ENCODE assay signal across 17 cellular contexts in the genomic region with DNA sequence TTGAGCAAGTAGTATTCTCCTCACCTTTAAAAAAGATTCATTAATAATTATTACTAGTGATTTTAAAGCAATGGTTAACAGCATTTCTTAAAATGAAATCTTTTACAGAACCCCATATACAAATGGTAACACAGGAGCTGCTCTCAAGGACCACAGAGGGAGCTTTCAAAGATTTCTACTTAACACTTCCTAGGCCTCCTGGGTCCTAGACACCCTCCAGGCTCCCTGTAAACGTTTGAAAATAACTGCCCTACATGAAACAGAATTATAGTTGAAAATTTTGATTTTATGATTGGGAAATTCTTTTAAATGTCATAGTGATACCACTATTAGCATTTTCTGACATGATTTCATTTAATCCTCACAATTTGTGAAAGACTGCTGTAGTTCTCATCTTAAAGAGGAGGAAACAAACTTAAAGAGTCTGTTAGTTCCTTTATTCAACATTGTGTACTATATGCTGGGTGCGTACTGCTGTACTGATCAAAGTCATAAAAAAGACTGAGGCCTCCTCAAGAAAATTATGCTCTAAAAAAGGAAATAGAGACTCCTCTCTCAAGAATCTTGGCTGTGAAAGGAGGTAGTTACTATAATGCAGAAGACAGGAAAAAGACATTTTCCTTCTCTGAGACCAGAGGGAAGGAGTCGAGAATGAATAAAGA. TPM values are rescaled to one million over a fixed set of nuclear protein-coding genes. Genes with fewer than 3 reads are reported as not detected.
DNase-seq lines count a peak whose midpoint lies in the region; ATAC-seq and TF ChIP-seq lines count a peak whose summit lies in the region.
"Had no signal": no experiment of that assay in that cellular context is flagged by ENCODE, and none has a peak within 500 bp of the region (broad histone marks: within the 10 kb centered on the region; RNA-seq: fewer than 3 reads in every experiment).

No MANE protein-coding gene starts in this region.

- TF ChIP-seq POLR2A in heart left ventricle (IDR thresholded peaks at IDR 0.05): no peak

- H3K27ac Mint-ChIP-seq in T-cell: peak overlapping the region; percentile 54 to 68
- no peak overlapping the region for H3K27ac Mint-ChIP-seq in stimulated activated naive CD8-positive, alpha-beta T cell treated with anti-CD3 and anti-CD28 coated beads, Interleukin-15, amount 100 ng/mL, for 72 hours
- H3K27ac Mint-ChIP-seq in MCF 10A (ENCODE audit: low read depth, unreplicated experiment): no peak overlapping the region

- H3K27me3 ChIP-seq in left ventricle myocardium inferior (ENCODE audit: low read depth) (no peaks in the 10 kb centered on the region), heart left ventricle (no peaks in the 10 kb centered on the region), iPS-20b (ENCODE audit: insufficient read depth, low read length) (no peaks in the 10 kb centered on the region)
- H3K27me3 ChIP-seq: SJCRH30, stomach had no signal

- no peaks in the 10 kb centered on the region for H3K27me3 Mint-ChIP-seq in T-cell
- H3K27me3 Mint-ChIP-seq in stimulated activated naive CD8-positive, alpha-beta T cell treated with anti-CD3 and anti-CD28 coated beads, Interleukin-15, amount 100 ng/mL, for 72 hours: no peaks in the 10 kb centered on the region
- no peaks in the 10 kb centered on the region for H3K27me3 Mint-ChIP-seq in MCF 10A (ENCODE audit: insufficient read depth, unreplicated experiment)

- 32 to 41% (median 34%) methylated on average over 3 of the region's 3 CpGs for WGBS in heart left ventricle, 4 donors

- H3K36me3 ChIP-seq in left ventricle myocardium inferior (no peaks in the 10 kb centered on the region), heart left ventricle (no peaks in the 10 kb centered on the region), iPS-20b (ENCODE audit: insufficient read depth, low read depth, low read length) (no peaks in the 10 kb centered on the region)
- H3K36me3 ChIP-seq: stomach had no signal

- H3K9me3 ChIP-seq in left ventricle myocardium inferior (replicated peaks): no peaks in the 10 kb centered on the region
- no peaks in the 10 kb centered on the region for H3K9me3 ChIP-seq in heart left ventricle
- H3K9me3 ChIP-seq in iPS-20b (ENCODE audit: insufficient read depth, low read depth, low read length): no peaks in the 10 kb centered on the region
- H3K9me3 ChIP-seq: SJCRH30, stomach had no signal

- H3K4me3 ChIP-seq in left ventricle myocardium inferior: peak overlapping the region; percentile 1
- no peak overlapping the region for H3K4me3 ChIP-seq in heart left ventricle
- peak overlapping the region; percentile 2; the same call in 1 of the 2 replicates for H3K4me3 ChIP-seq in iPS-20b (ENCODE audit: low read length)
- H3K4me3 ChIP-seq: SJCRH30, stomach had no signal

- intact Hi-C loops in left ventricle myocardium inferior (cut with micrococcal nuclease): no loop called here
- intact Hi-C loops in heart left ventricle (cut with DNase I): loop anchor here in 2 of 10 donors (5.0 to 10.0 kb wide), 2 partner anchors 37 to 80 kb away; no protein-coding TSS in a partner anchor
- intact Hi-C loops in MCF 10A (cut with micrococcal nuclease): no loop called here

- H3K9me3 Mint-ChIP-seq in T-cell (no peaks in the 10 kb centered on the region), MCF 10A (ENCODE audit: unreplicated experiment) (no peaks in the 10 kb centered on the region)
- H3K9me3 Mint-ChIP-seq in stimulated activated naive CD8-positive, alpha-beta T cell treated with anti-CD3 and anti-CD28 coated beads, Interleukin-15, amount 100 ng/mL, for 72 hours: no peaks in the 10 kb centered on the region

- H3K36me3 Mint-ChIP-seq in T-cell (peaks cover 12% of the 10 kb centered on the region), MCF 10A (ENCODE audit: insufficient read depth, unreplicated experiment) (no peaks in the 10 kb centered on the region)

- H3K4me1 ChIP-seq in left ventricle myocardium inferior (peaks cover 100% of the 10 kb centered on the region), heart left ventricle (peaks cover 13 to 97% (median 73%) of the 10 kb centered on the region in 12 donors), iPS-20b (ENCODE audit: insufficient read depth, low read length) (peaks cover 54% of the 10 kb centered on the region)

- DNase-seq in left ventricle myocardium inferior: no peak
- no peak for DNase-seq in heart left ventricle
- DNase-seq in T-cell: no peak
- no peak for DNase-seq in stimulated activated naive CD8-positive, alpha-beta T cell treated with anti-CD3 and anti-CD28 coated beads, Interleukin-15, amount 100 ng/mL, for 72 hours
- no peak for DNase-seq in MCF 10A (ENCODE audit: unreplicated experiment)
- DNase-seq: central memory CD4-positive, alpha-beta T cell; EL; KG1; NCI-H1694 treated with DMSO at 0.1 percent for 48 hours; NCI-H774; retina; SJCRH30; stimulated activated CD4-positive, alpha-beta T cell treated with anti-CD3 and anti-CD28 coated beads, Interleukin-4, amount 100 ng/mL, for 24 hours; stomach had no signal

- no peak for TF ChIP-seq CTCF in left ventricle myocardium inferior (IDR thresholded peaks at IDR 0.05; ENCODE audit: borderline replicate concordance)
- TF ChIP-seq CTCF in heart left ventricle (IDR thresholded peaks at IDR 0.05): no peak
- TF ChIP-seq CTCF in MCF 10A (IDR thresholded peaks at IDR 0.05; ENCODE audit: unreplicated experiment): no peak

- CTCF ChIA-PET in T-cell (lab: Charles Lee) (interaction anchor here in 1 of 2 donors (1.0 to 1.6 kb wide), 3 partner anchors 11 to 54 kb away, joined by 3 read pairs; no protein-coding TSS in a partner anchor), MCF 10A (lab: Yijun Ruan, JAX) (interaction anchor here (0.5 to 0.9 kb wide), 2 partner anchors 55 to 209 kb away, joined by 3 read pairs; no protein-coding TSS in a partner anchor)

- H3K27ac ChIP-seq in left ventricle myocardium inferior (replicated peaks) (no peak overlapping the region), heart left ventricle (peak overlapping the region in 1 of 12 donors; percentile 7), iPS-20b (ENCODE audit: low read length) (no peak overlapping the region)
- H3K27ac ChIP-seq: SJCRH30, stomach had no signal

- BruUV-seq in MCF 10A (replicated peaks; lab: Mats Ljungman, UMichigan): no TSS peak

- no peak for ATAC-seq in heart left ventricle
- ATAC-seq in T-cell (replicated peaks in 1 of 4): peak in 3 of 4 experiments; percentile 43 to 66 (median 60)
- no peak for ATAC-seq in stimulated activated naive CD8-positive, alpha-beta T cell treated with anti-CD3 and anti-CD28 coated beads, Interleukin-15, amount 100 ng/mL, for 72 hours
- ATAC-seq in GM18870 (IDR thresholded peaks at IDR 0.05; ENCODE audit: unreplicated experiment): no peak
- no peak for ATAC-seq in GM18858 (IDR thresholded peaks at IDR 0.05; ENCODE audit: unreplicated experiment)

- H3K9ac ChIP-seq in iPS-20b (ENCODE audit: low read depth, low read length): no peak overlapping the region; the same call in 1 of the 2 replicates

- POLR2A ChIA-PET in T-cell (lab: Charles Lee): interaction anchor here (0.6 to 0.9 kb wide), 5 partner anchors 11 to 80 kb away, joined by 3 to 4 read pairs (median 3); no protein-coding TSS in a partner anchor
- POLR2A ChIA-PET in MCF 10A (lab: Yijun Ruan, JAX): interaction anchor here (1.0 to 2.0 kb wide), 2 partner anchors 10 to 13 kb away, joined by 5 to 7 read pairs; partner anchors contain the start of gene CUL3

- H3K4me1 Mint-ChIP-seq in T-cell (peaks cover 85 to 94% (median 92%) of the 10 kb centered on the region in 3 donors), MCF 10A (ENCODE audit: insufficient read depth, unreplicated experiment) (peaks cover 36% of the 10 kb centered on the region)
- H3K4me1 Mint-ChIP-seq in stimulated activated naive CD8-positive, alpha-beta T cell treated with anti-CD3 and anti-CD28 coated beads, Interleukin-15, amount 100 ng/mL, for 72 hours: peaks cover 74% of the 10 kb centered on the region

- H3K4me3 Mint-ChIP-seq in T-cell: peak overlapping the region; percentile 63 to 68 (median 66)
- H3K4me3 Mint-ChIP-seq in stimulated activated naive CD8-positive, alpha-beta T cell treated with anti-CD3 and anti-CD28 coated beads, Interleukin-15, amount 100 ng/mL, for 72 hours: peak overlapping the region; percentile 27 to 49
- no peak overlapping the region for H3K4me3 Mint-ChIP-seq in MCF 10A (ENCODE audit: unreplicated experiment)

RNA-seq across cellular contexts. Expression of gene CUL3, which starts 10.6 kb away (rescaled TPM):
- total RNA-seq in left ventricle myocardium inferior (74.4 TPM), heart left ventricle (10 to 100 TPM; 54.6 to 82.7 (median 71.5) TPM), T-cell (10 to 100 TPM; 66.1 to 95.9 (median 82.7) TPM), MCF 10A (2022) (65.5 and 65.8 TPM in 2 replicates)
- 10 to 100 TPM; 81.3 to 87.0 TPM for polyA plus RNA-seq in heart left ventricle

Comparison
In these comparisons a context has a peak if more than half of its experiments do, and no peak if none do; other contexts are left out.
1. H3K4me3 ChIP-seq: peak in left ventricle myocardium inferior (single experiment) and iPS-20b (single experiment); none in heart left ventricle (0 of 12).
2. ATAC-seq: peak in T-cell (3 of 4); none in heart left ventricle (0 of 4), stimulated activated naive CD8-positive, alpha-beta T cell treated with anti-CD3 and anti-CD28 coated beads, Interleukin-15, amount 100 ng/mL, for 72 hours (single experiment), GM18870 (single experiment) and GM18858 (single experiment).
3. H3K27ac Mint-ChIP-seq: peak in T-cell (2 of 2); none in stimulated activated naive CD8-positive, alpha-beta T cell treated with anti-CD3 and anti-CD28 coated beads, Interleukin-15, amount 100 ng/mL, for 72 hours (0 of 2) and MCF 10A (single experiment).